26 cellular contexts compared by ENCODE assay signal in genomic region chr1:182062223-182062622, GRCh38. TPM values are rescaled to one million over a fixed set of nuclear protein-coding genes. Genes with fewer than 3 reads are reported as not detected.
"Had no signal": no experiment of that assay in that cellular context is flagged by ENCODE, and none has a peak within 500 bp of the region (broad histone marks: within the 10 kb centered on the region; RNA-seq: fewer than 3 reads in every experiment).

No MANE protein-coding gene starts in this region.

- H3K27ac ChIP-seq: stomach, suprapubic skin, testis, thoracic aorta, thyroid gland, tibial artery, tibial nerve, transverse colon, upper lobe of left lung, upper lobe of right lung, uterus, vagina had no signal

- H3K4me3 ChIP-seq: stomach, suprapubic skin, testis, thoracic aorta, thyroid gland, tibial artery, tibial nerve, transverse colon, upper lobe of left lung, upper lobe of right lung, uterus, vagina had no signal

- H3K9me3 ChIP-seq: suprapubic skin, thoracic aorta, thyroid gland, tibial artery, transverse colon, upper lobe of left lung, upper lobe of right lung, uterus, vagina had no signal

- ATAC-seq: stimulated activated memory B cell treated with anti-CD40 and anti-IgM and Interleukin-4, amounts not matched to agents 10 μg/mL and 1 μg/mL and 100 μg/mL, for 72 hours; stimulated activated naive CD8-positive, alpha-beta T cell treated with anti-CD3 and anti-CD28 coated beads, Interleukin-15, amount 100 ng/mL, for 72 hours; stimulated activated naive CD8-positive, alpha-beta T cell treated with anti-CD3 and anti-CD28 coated beads, Interleukin-15, Interleukin-2, amounts not matched to agents 100 U/mL and 50 U/mL, for 24 hours; upper lobe of right lung had no signal

- H3K4me1 ChIP-seq: suprapubic skin, testis, thyroid gland, tibial artery, tibial nerve, transverse colon, upper lobe of right lung, uterus, vagina had no signal

- H3K36me3 ChIP-seq: stomach, suprapubic skin, thoracic aorta, thyroid gland, tibial artery, tibial nerve, transverse colon, upper lobe of left lung, upper lobe of right lung, uterus, vagina had no signal

- DNase-seq: stimulated activated CD4-positive, alpha-beta T cell treated with anti-CD3 and anti-CD28 coated beads, Interleukin-2, amount 100 ng/mL, for 48 hours; stimulated activated CD4-positive, alpha-beta T cell treated with anti-CD3 and anti-CD28 coated beads, Interleukin-4, amount 100 ng/mL, for 1 hour; stimulated activated CD4-positive, alpha-beta T cell treated with anti-CD3 and anti-CD28 coated beads, Interleukin-4, amount 100 ng/mL, for 24 hours; stimulated activated CD4-positive, alpha-beta T cell treated with anti-CD3 and anti-CD28 coated beads, Interleukin-4, amount 100 ng/mL, for 4 hours; stimulated activated CD8-positive, alpha-beta memory T cell treated with anti-CD3 and anti-CD28 coated beads, Interleukin-4, amount 100 ng/mL, for 48 hours; stimulated activated naive B cell treated with anti-CD40 and anti-IgM and Interleukin-4, amounts not matched to agents 10 μg/mL and 1 μg/mL and 100 μg/mL, for 72 hours; stimulated activated naive CD4-positive, alpha-beta T cell; stimulated activated naive CD4-positive, alpha-beta T cell treated with Interleukin-2 at 50 U/mL for 16 hours; stimulated activated naive CD8-positive, alpha-beta T cell treated with anti-CD3 and anti-CD28 coated beads, Interleukin-15, amount 100 ng/mL, for 72 hours; stimulated activated naive CD8-positive, alpha-beta T cell treated with anti-CD3 and anti-CD28 coated beads, Interleukin-15, Interleukin-2, amounts not matched to agents 100 U/mL and 50 U/mL, for 24 hours; stomach; substantia nigra; testis; thyroid gland; tibial artery; transverse colon; trophoblast cell; upper lobe of left lung; upper lobe of right lung; uterus had no signal

- H3K27me3 ChIP-seq: testis, thyroid gland, upper lobe of left lung, uterus, vagina had no signal

RNA-seq across cellular contexts. Expression of gene ZNF648, which starts 0.7 kb away (rescaled TPM):
- total RNA-seq: thoracic aorta, upper lobe of right lung, vagina had no signal
- polyA plus RNA-seq: urinary bladder had no signal
